8 cellular contexts compared by ENCODE assay signal in genomic region chr4:56656346-56656643, GRCh38. TPM values are rescaled to one million over a fixed set of nuclear protein-coding genes. Genes with fewer than 3 reads are reported as not detected.
DNase-seq lines count a peak whose midpoint lies in the region; ATAC-seq, FAIRE-seq and TF ChIP-seq lines count a peak whose summit lies in the region.

No MANE protein-coding gene starts in this region.

- H3K9me3 Mint-ChIP-seq in astrocyte (ENCODE audit: unreplicated experiment): peaks cover 4% of the 10 kb centered on the region

- H3K9me3 ChIP-seq in BLaER1 (no peaks in the 10 kb centered on the region), astrocyte (ENCODE audit: insufficient read depth, low read depth, low read length) (no peaks in the 10 kb centered on the region)

- H3K4me1 ChIP-seq in BLaER1 (peaks cover 41% of the 10 kb centered on the region), astrocyte (ENCODE audit: insufficient read depth, low read length) (peaks cover 16% of the 10 kb centered on the region)

- H3K27ac ChIP-seq in BLaER1 (no peak overlapping the region), astrocyte (ENCODE audit: low read depth, low read length) (no peak overlapping the region)

- no peak for FAIRE-seq in astrocyte (lab: Jason Lieb, UNC)

- H3K9ac ChIP-seq in BLaER1 (no peak overlapping the region), astrocyte (ENCODE audit: low read length) (peak overlapping the region; percentile 35)

- H3K79me2 ChIP-seq in astrocyte (ENCODE audit: insufficient read depth, low read length): no peaks in the 10 kb centered on the region

- H3K36me3 ChIP-seq in BLaER1 (no peaks in the 10 kb centered on the region), astrocyte (ENCODE audit: insufficient read depth, low read length) (no peaks in the 10 kb centered on the region)

- peak overlapping the region; percentile 83 for H2AFZ ChIP-seq in astrocyte (ENCODE audit: low read depth, low read length)

- TF ChIP-seq CTCF in astrocyte (IDR thresholded peaks at IDR 0.05; ENCODE audit: insufficient read depth, low read depth, low read length): peak; percentile 6

- no peak for ATAC-seq in HG02970 (IDR thresholded peaks at IDR 0.05; ENCODE audit: low FRiP score, unreplicated experiment)

- H3K4me2 ChIP-seq in BLaER1: peak overlapping the region; percentile 96
- peak overlapping the region; percentile 94 for H3K4me2 ChIP-seq in astrocyte (ENCODE audit: low read length)

- peaks cover 4% of the 10 kb centered on the region for H3K4me1 Mint-ChIP-seq in astrocyte (ENCODE audit: low read depth, unreplicated experiment)

- no peaks in the 10 kb centered on the region for H3K36me3 Mint-ChIP-seq in astrocyte (ENCODE audit: low read depth, unreplicated experiment)

- H3K4me3 ChIP-seq in BLaER1 (peak overlapping the region; percentile 66), astrocyte (ENCODE audit: insufficient read depth, low read depth, low read length) (peak overlapping the region; percentile 54)

- H3K4me3 Mint-ChIP-seq in astrocyte (ENCODE audit: unreplicated experiment): peak overlapping the region; percentile 76

- DNase-seq in NOMO-1 (lab: John Stamatoyannopoulos, UW; ENCODE audit: unreplicated experiment in 2 of 2) (peak; percentile 18 to 50), astrocyte (ENCODE audit: low read depth) (no peak), iPS-NIHi7 (ENCODE audit: extremely low spot score) (peak; percentile 43), NCI-H187 treated with DMSO at 0.1 percent for 48 hours (lab: John Stamatoyannopoulos, UW) (no peak), inferior parietal cortex (ENCODE audit: extremely low spot score) (no peak)
- peak; percentile 17 for DNase-seq in stimulated activated CD8-positive, alpha-beta memory T cell treated with anti-CD3 and anti-CD28 coated beads, Interleukin-12 subunit alpha, Interleukin-12 subunit beta, amount 100 ng/mL, for 1 hour (ENCODE audit: low read depth)

- H3K27ac Mint-ChIP-seq in astrocyte (ENCODE audit: unreplicated experiment): no peak overlapping the region

- peaks cover 70% of the 10 kb centered on the region for H3K27me3 ChIP-seq in BLaER1
- peaks cover 27% of the 10 kb centered on the region for H3K27me3 ChIP-seq in astrocyte (ENCODE audit: insufficient read depth, low read length)

- H3K27me3 Mint-ChIP-seq in astrocyte (ENCODE audit: low read depth, unreplicated experiment): peaks cover 49% of the 10 kb centered on the region

- H4K20me1 ChIP-seq in BLaER1 (peaks cover 27% of the 10 kb centered on the region), astrocyte (ENCODE audit: insufficient read depth, low read length) (peaks cover 3% of the 10 kb centered on the region)

RNA-seq across cellular contexts. Expression of gene HOPX, which starts 24.8 kb away (rescaled TPM):
- total RNA-seq in astrocyte: 0.94 and 1.7 TPM in 2 replicates

Comparison
In these comparisons a context has a peak if more than half of its experiments do, and no peak if none do; other contexts are left out.
1. DNase-seq: peak in NOMO-1 (2 of 2), iPS-NIHi7 (single experiment) and stimulated activated CD8-positive, alpha-beta memory T cell treated with anti-CD3 and anti-CD28 coated beads, Interleukin-12 subunit alpha, Interleukin-12 subunit beta, amount 100 ng/mL, for 1 hour (single experiment); none in astrocyte (single experiment), NCI-H187 treated with DMSO at 0.1 percent for 48 hours (single experiment) and inferior parietal cortex (single experiment).